ENCODE assay signal across 13 cellular contexts in the genomic region with DNA sequence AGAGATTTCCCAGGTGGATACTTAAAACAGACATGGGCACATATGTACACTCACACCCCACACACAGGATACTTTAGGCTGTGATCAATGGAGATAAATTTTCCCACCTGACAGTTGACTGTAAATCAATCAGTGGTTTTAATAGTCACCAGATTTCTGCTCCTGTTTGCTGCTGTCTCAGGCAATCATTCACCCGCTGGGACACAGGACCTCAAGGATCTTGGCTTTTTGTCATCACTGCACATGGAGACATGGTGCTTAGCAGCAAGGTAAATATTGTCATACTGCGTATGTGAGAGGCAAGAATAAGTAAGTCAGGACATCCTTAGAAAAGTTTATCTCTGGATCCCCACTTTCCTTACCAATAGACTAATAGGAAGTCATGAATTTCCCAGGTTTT.
A peak's percentile ranks its signal among the peaks of the same experiment; 100 is the strongest.
DNase-seq lines count a peak whose midpoint lies in the region; ATAC-seq and TF ChIP-seq lines count a peak whose summit lies in the region.
"Had no signal": no experiment of that assay in that cellular context is flagged by ENCODE, and none has a peak within 500 bp of the region (broad histone marks: within the 10 kb centered on the region; RNA-seq: fewer than 3 reads in every experiment).

No MANE protein-coding gene starts in this region.

- TF ChIP-seq EP300 in suprapubic skin (IDR thresholded peaks at IDR 0.05): no peak

- peak overlapping the region; percentile 74 for H3K27ac ChIP-seq in suprapubic skin
- H3K27ac ChIP-seq in aorta (ENCODE audit: low read depth in 1 of 2, low read length in 2 of 2): no peak overlapping the region
- H3K27ac ChIP-seq: BLaER1 treated with 17β-estradiol and CSF1 and Interleukin-3, amounts not matched to agents 10 nM and 100 nM; SJCRH30 had no signal

- TF ChIP-seq POLR2A in suprapubic skin (IDR thresholded peaks at IDR 0.05): no peak

- H3K9me3 ChIP-seq in adipocyte (ENCODE audit: control insufficient read depth, low read length): no peaks in the 10 kb centered on the region
- no peaks in the 10 kb centered on the region for H3K9me3 ChIP-seq in suprapubic skin
- H3K9me3 ChIP-seq in aorta (ENCODE audit: control insufficient read depth, low read length): no peaks in the 10 kb centered on the region
- H3K9me3 ChIP-seq: BLaER1 treated with 17β-estradiol and CSF1 and Interleukin-3, amounts not matched to agents 10 nM and 100 nM; SJCRH30 had no signal

- H3K36me3 ChIP-seq in adipocyte (ENCODE audit: control insufficient read depth, insufficient read depth, low read length, severe bottlenecking): no peaks in the 10 kb centered on the region
- H3K36me3 ChIP-seq in suprapubic skin: no peaks in the 10 kb centered on the region
- H3K36me3 ChIP-seq in aorta (ENCODE audit: control insufficient read depth in 1 of 2, insufficient read depth in 2 of 2, low read length in 1 of 2): no peaks in the 10 kb centered on the region
- H3K36me3 ChIP-seq: BLaER1 treated with 17β-estradiol and CSF1 and Interleukin-3, amounts not matched to agents 10 nM and 100 nM; SJCRH30 had no signal

- WGBS in suprapubic skin: 32% methylated on average over 2 of the region's 2 CpGs
- WGBS in aorta, 2 donors: 65 to 76% methylated on average over 2 of the region's 2 CpGs

- H3K27me3 ChIP-seq in adipocyte (replicated peaks; ENCODE audit: control insufficient read depth, insufficient read depth, low read length) (no peaks in the 10 kb centered on the region), suprapubic skin (no peaks in the 10 kb centered on the region), aorta (ENCODE audit: control insufficient read depth in 1 of 2, insufficient read depth in 2 of 2, low read length in 1 of 2) (no peaks in the 10 kb centered on the region)
- H3K27me3 ChIP-seq: BLaER1 treated with 17β-estradiol and CSF1 and Interleukin-3, amounts not matched to agents 10 nM and 100 nM; SJCRH30 had no signal

- H3K4me1 ChIP-seq in adipocyte (ENCODE audit: control insufficient read depth, insufficient read depth, low read length) (peaks cover 52% of the 10 kb centered on the region), suprapubic skin (peaks cover 87% of the 10 kb centered on the region), aorta (ENCODE audit: control insufficient read depth in 1 of 2, insufficient read depth in 2 of 2, low read length in 2 of 2) (peaks cover 0 to 6% of the 10 kb centered on the region in 2 donors)

- DNase-seq in M059J (ENCODE audit: low read depth): peak; percentile 35
- no peak for DNase-seq in adipocyte (ENCODE audit: low read depth)
- DNase-seq in left kidney (ENCODE audit: low read depth, low spot score): peak; percentile 69
- DNase-seq in suprapubic skin (ENCODE audit: low spot score in 2 of 2): no peak
- no peak for DNase-seq in NCI-H1694 (lab: John Stamatoyannopoulos, UW)
- no peak for DNase-seq in inferior parietal cortex (ENCODE audit: extremely low spot score)
- no peak for DNase-seq in aorta
- DNase-seq: activated CD4-positive, alpha-beta T cell treated with anti-CD3 and anti-CD28 coated beads, Interleukin-2, amount 50 U/mL, for 4 hours; activated naive CD8-positive, alpha-beta T cell treated with anti-CD3 and anti-CD28 coated beads, Interleukin-2, amount 50 U/mL, for 24 hours; glutamatergic neuron; natural killer cell; SJCRH30 had no signal

- H3K9ac ChIP-seq in adipocyte (ENCODE audit: low read length): peak overlapping the region; percentile 67
- H3K9ac ChIP-seq: BLaER1 treated with 17β-estradiol and CSF1 and Interleukin-3, amounts not matched to agents 10 nM and 100 nM had no signal

- no peak overlapping the region for H3K4me3 ChIP-seq in adipocyte (ENCODE audit: low read length)
- no peak overlapping the region for H3K4me3 ChIP-seq in suprapubic skin
- no peak overlapping the region for H3K4me3 ChIP-seq in aorta (ENCODE audit: low read length in 2 of 2)
- H3K4me3 ChIP-seq: BLaER1 treated with 17β-estradiol and CSF1 and Interleukin-3, amounts not matched to agents 10 nM and 100 nM; SJCRH30 had no signal

- intact Hi-C loops in aorta (cut with DNase I): loop anchor here (5.0 kb wide), 1 partner anchor 38 kb away; no protein-coding TSS in a partner anchor

- no peak for TF ChIP-seq CTCF in suprapubic skin (IDR thresholded peaks at IDR 0.05)

- ATAC-seq in aorta (ENCODE audit: low FRiP score): no peak
- ATAC-seq: activated naive CD8-positive, alpha-beta T cell treated with anti-CD3 and anti-CD28 coated beads, Interleukin-2, amount 50 U/mL, for 24 hours; natural killer cell had no signal

Comparison
In these comparisons a context has a peak if more than half of its experiments do, and no peak if none do; other contexts are left out.
1. DNase-seq: peak in M059J (single experiment) and left kidney (single experiment); none in adipocyte (single experiment), suprapubic skin (0 of 2), NCI-H1694 (single experiment), inferior parietal cortex (single experiment) and aorta (0 of 2).